In the genomic region with DNA sequence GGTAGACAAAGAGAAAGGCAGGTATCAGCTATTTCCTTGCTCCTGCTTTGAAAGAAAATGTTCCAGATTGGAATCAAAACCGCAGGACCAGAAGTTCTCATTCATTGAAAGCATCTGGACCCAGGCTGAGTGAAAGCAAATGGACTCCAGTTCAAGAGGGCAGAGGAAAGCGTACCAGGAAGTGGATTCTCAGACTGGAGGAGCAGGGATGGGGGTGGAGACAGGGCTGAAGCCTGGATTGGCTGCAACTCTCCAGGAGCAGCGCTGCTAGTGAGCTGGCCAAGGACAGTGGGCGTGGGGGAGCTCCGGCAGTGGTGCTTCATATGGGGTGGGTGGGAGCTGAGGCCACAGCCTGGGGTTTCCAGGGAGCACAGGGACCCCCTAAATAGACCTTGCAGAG, we compare ENCODE assay signal across 10 cellular contexts.
DNase-seq lines count a peak whose midpoint lies in the region; ATAC-seq and TF ChIP-seq lines count a peak whose summit lies in the region.
"Had no signal": no experiment of that assay in that cellular context is flagged by ENCODE, and none has a peak within 500 bp of the region (broad histone marks: within the 10 kb centered on the region; RNA-seq: fewer than 3 reads in every experiment).

No MANE protein-coding gene starts in this region.

- H2BK120ac ChIP-seq in H9 (ENCODE audit: low read depth, low read length, poor library complexity, severe bottlenecking), result no peak overlapping the region

- no peak for TF ChIP-seq CTCF in H9 (conservative IDR thresholded peaks at IDR 0.05)

- no peak overlapping the region for H3K27ac ChIP-seq in H9 (ENCODE audit: insufficient read length, low read depth, low read length)
- H3K27ac ChIP-seq: vagina had no signal

- no peak overlapping the region for H3K18ac ChIP-seq in H9 (ENCODE audit: insufficient read length, low read depth, low read length)

- no peak overlapping the region for H2BK5ac ChIP-seq in H9 (ENCODE audit: insufficient read length, low read length)

- H4K91ac ChIP-seq in H9 (ENCODE audit: insufficient read length, low read depth, low read length), result no peak overlapping the region

- H2BK15ac ChIP-seq in H9 (ENCODE audit: low read depth, low read length), result no peak overlapping the region

- H3K4ac ChIP-seq in H9 (ENCODE audit: low read depth, low read length), result no peak overlapping the region

- no peak overlapping the region for H3K4me3 Mint-ChIP-seq in H9
- H3K4me3 Mint-ChIP-seq: immature natural killer cell had no signal

- no peaks in the 10 kb centered on the region for H3K79me2 ChIP-seq in H9 (ENCODE audit: insufficient read depth, low read length)

- H3K9me3 ChIP-seq in H9 (ENCODE audit: control insufficient read depth, low read depth, low read length), result no peaks in the 10 kb centered on the region
- H3K9me3 ChIP-seq: vagina had no signal

- H3T11ph ChIP-seq in H9 (ENCODE audit: low read length), result no peak overlapping the region

- H3K9ac ChIP-seq in H9 (ENCODE audit: extremely low read depth, insufficient read length, low read length), result no peak overlapping the region

- H3K4me1 ChIP-seq in H9 (ENCODE audit: insufficient read depth, low read length), result peaks cover 3% of the 10 kb centered on the region; the same call in 1 of the 2 replicates
- H3K4me1 ChIP-seq: vagina had no signal

- H2AK5ac ChIP-seq in H9 (ENCODE audit: insufficient read length, low read length), result no peak overlapping the region

- H3K36me3 Mint-ChIP-seq in H9 (ENCODE audit: insufficient read depth in 1 of 3, low read depth in 3 of 3), result no peaks in the 10 kb centered on the region; a peak in 1 of 7 replicates
- H3K36me3 Mint-ChIP-seq: immature natural killer cell had no signal

- H3K14ac ChIP-seq in H9 (ENCODE audit: insufficient read depth, low read length), result no peak overlapping the region

- ATAC-seq in left cardiac atrium (peak; percentile 44 to 79), sciatic nerve (peak; percentile 90)

- no peak overlapping the region for H4K5ac ChIP-seq in H9 (ENCODE audit: insufficient read length, low read depth, low read length)

- H3K27me3 Mint-ChIP-seq in H9 (ENCODE audit: low read depth), result peaks cover 49% of the 10 kb centered on the region

- H3K27me3 ChIP-seq in H9 (ENCODE audit: insufficient read depth, low read length), result no peaks in the 10 kb centered on the region
- H3K27me3 ChIP-seq: vagina had no signal

- H4K8ac ChIP-seq in H9 (replicated peaks; ENCODE audit: insufficient read length, low read depth, low read length), result no peak overlapping the region

- no peaks in the 10 kb centered on the region for H4K20me1 ChIP-seq in H9 (ENCODE audit: control insufficient read depth, insufficient read depth, insufficient read length)

- no CpG with 5 or more reads among the region's 5 CpGs for WGBS in H9 (ENCODE audit: extremely low coverage, insufficient read length, low lambda C conversion rate)

- H3K23me2 ChIP-seq in H9 (ENCODE audit: insufficient read length, low read depth, low read length, poor library complexity, severe bottlenecking), result no peaks in the 10 kb centered on the region

- DNase-seq in H9, result peak; percentile 56
- peak; percentile 19 for DNase-seq in NCI-H82 (lab: John Stamatoyannopoulos, UW)
- DNase-seq in left cardiac atrium, result no peak
- DNase-seq in sciatic nerve (ENCODE audit: low spot score), result no peak
- no peak for DNase-seq in activated gamma-delta T cell treated with Interleukin-2 at 50 U/mL for 16 hours
- DNase-seq in T1000 (lab: John Stamatoyannopoulos, UW), result no peak
- no peak for DNase-seq in DMS114 treated with DMSO at 0.1 percent for 48 hours (lab: John Stamatoyannopoulos, UW; ENCODE audit: unreplicated experiment)
- DNase-seq: activated CD4-positive, alpha-beta T cell treated with anti-CD3 and anti-CD28 coated beads, Interleukin-2, amount 50 U/mL, for 4 hours; immature natural killer cell had no signal

- H3K4me1 Mint-ChIP-seq in H9, result peaks cover 24 to 30% of the 10 kb centered on the region in 2 experiments
- H3K4me1 Mint-ChIP-seq: immature natural killer cell had no signal

- no peak overlapping the region for H2BK20ac ChIP-seq in H9 (ENCODE audit: low read depth, low read length, poor library complexity, severe bottlenecking)

- H2BK12ac ChIP-seq in H9 (ENCODE audit: insufficient read length, low read depth, low read length), result no peak overlapping the region

- no peak overlapping the region for H3K4me2 ChIP-seq in H9 (ENCODE audit: insufficient read depth, insufficient read length, low read length)

- H2AFZ ChIP-seq in H9 (ENCODE audit: low read length), result peak overlapping the region; percentile 7

- H3K27ac Mint-ChIP-seq in H9, result no peak overlapping the region; a peak in 1 of 7 replicates
- H3K27ac Mint-ChIP-seq: immature natural killer cell had no signal

- no peak overlapping the region for H3K56ac ChIP-seq in H9 (ENCODE audit: insufficient read length, low read depth, low read length)

- H3K23ac ChIP-seq in H9 (ENCODE audit: insufficient read length, low read depth, low read length), result no peak overlapping the region

- no peaks in the 10 kb centered on the region for H3K79me1 ChIP-seq in H9 (ENCODE audit: insufficient read depth, low read depth, low read length, poor library complexity, severe bottlenecking)

- no peaks in the 10 kb centered on the region for H3K9me3 Mint-ChIP-seq in H9

- intact Hi-C loops in left cardiac atrium (cut with DNase I), result no loop called here
- intact Hi-C loops in sciatic nerve (cut with DNase I), result no loop called here

Comparison
In these comparisons a context has a peak if more than half of its experiments do, and no peak if none do; other contexts are left out.
1. DNase-seq: peak in H9 (single experiment) and NCI-H82 (single experiment); none in left cardiac atrium (single experiment), sciatic nerve (single experiment), activated gamma-delta T cell treated with Interleukin-2 at 50 U/mL for 16 hours (single experiment), T1000 (single experiment) and DMS114 treated with DMSO at 0.1 percent for 48 hours (single experiment).